16 cellular contexts compared by ENCODE assay signal in genomic region chr6:4950849-4951533, GRCh38. TPM values are rescaled to one million over a fixed set of nuclear protein-coding genes. Genes with fewer than 3 reads are reported as not detected.
DNase-seq lines count a peak whose midpoint lies in the region; ATAC-seq, FAIRE-seq and TF ChIP-seq lines count a peak whose summit lies in the region.
"Had no signal": no experiment of that assay in that cellular context is flagged by ENCODE, and none has a peak within 500 bp of the region (broad histone marks: within the 10 kb centered on the region; RNA-seq: fewer than 3 reads in every experiment).

No MANE protein-coding gene starts in this region.

- TF ChIP-seq EP300 in HepG2 (IDR thresholded peaks at IDR 0.05; ENCODE audit: low read depth in 2 of 2, low read length in 2 of 2) = no peak
- TF ChIP-seq EP300 in HepG2 (CRISPR knock-in tag; IDR thresholded peaks at IDR 0.05; ENCODE audit: borderline replicate concordance) = no peak

- no peaks in the 10 kb centered on the region for H3K9me3 Mint-ChIP-seq in type B pancreatic cell
- H3K9me3 Mint-ChIP-seq: IgD-negative memory B cell had no signal

- no peaks in the 10 kb centered on the region for H3K4me1 ChIP-seq in HepG2 (ENCODE audit: insufficient read depth, low read length)
- no peaks in the 10 kb centered on the region for H3K4me1 ChIP-seq in right lobe of liver
- no peaks in the 10 kb centered on the region for H3K4me1 ChIP-seq in RWPE2 (ENCODE audit: insufficient read depth, poor library complexity, severe bottlenecking)
- H3K4me1 ChIP-seq in hepatocyte (ENCODE audit: insufficient read depth) = no peaks in the 10 kb centered on the region
- H3K4me1 ChIP-seq: Caco-2 had no signal

- no peak for FAIRE-seq in HepG2 (lab: Jason Lieb, UNC)
- FAIRE-seq: GM12892 had no signal

- H3K4me3 Mint-ChIP-seq in type B pancreatic cell = no peak overlapping the region
- H3K4me3 Mint-ChIP-seq: IgD-negative memory B cell had no signal

- peaks cover 42% of the 10 kb centered on the region for H3K36me3 Mint-ChIP-seq in type B pancreatic cell

- DNase-seq in HepG2 (ENCODE audit: low spot score) (no peak), right lobe of liver (no peak), RWPE2 (ENCODE audit: low spot score) (no peak), hepatocyte (ENCODE audit: low spot score) (peak; percentile 70), type B pancreatic cell (ENCODE audit: extremely low spot score, unreplicated experiment) (peak; percentile 43)
- DNase-seq: AML-193, DMS79 treated with DMSO at 0.1 percent for 48 hours, GDM1, NCI-H345, Right ventricle myocardium superior had no signal

- intact Hi-C loops in HepG2 (cut with micrococcal nuclease; ENCODE audit: unreplicated experiment) (no loop called here), right lobe of liver (cut with DNase I) (no loop called here)

- no peak for ATAC-seq in HepG2
- ATAC-seq in right lobe of liver = no peak
- ATAC-seq in RWPE2 (ENCODE audit: low read depth) = peak; percentile 51; the same call in 1 of the 3 replicates
- no peak for ATAC-seq in activated CD4-positive, CD25-positive, alpha-beta regulatory T cell treated with anti-CD3 and anti-CD28 coated beads, Interleukin-2, amount 50 U/mL, for 24 hours
- ATAC-seq in HG03159 (IDR thresholded peaks at IDR 0.05; ENCODE audit: unreplicated experiment) = no peak
- ATAC-seq in HG03460 (IDR thresholded peaks at IDR 0.05; ENCODE audit: unreplicated experiment) = no peak

- no peaks in the 10 kb centered on the region for H3K9me3 ChIP-seq in HepG2 (ENCODE audit: low read length)
- H3K9me3 ChIP-seq in right lobe of liver = no peaks in the 10 kb centered on the region
- H3K9me3 ChIP-seq in RWPE2 (ENCODE audit: severe bottlenecking) = no peaks in the 10 kb centered on the region
- no peaks in the 10 kb centered on the region for H3K9me3 ChIP-seq in hepatocyte (ENCODE audit: low read depth)
- H3K9me3 ChIP-seq: Caco-2 had no signal

- no peaks in the 10 kb centered on the region for H3K9me2 ChIP-seq in hepatocyte (replicated peaks; ENCODE audit: insufficient read depth)

- H3K36me3 ChIP-seq in HepG2 (replicated peaks in 1 of 2; ENCODE audit: control insufficient read depth in 1 of 2, insufficient read depth in 2 of 2, low read length in 2 of 2) (peaks cover 10 to 47% of the 10 kb centered on the region in 2 experiments; a peak in 4 of 5 replicates), right lobe of liver (peaks cover 0 to 9% (median 0%) of the 10 kb centered on the region in 4 donors), RWPE2 (ENCODE audit: low read depth) (peaks cover 42% of the 10 kb centered on the region), hepatocyte (replicated peaks; ENCODE audit: insufficient read depth, low read depth) (no peaks in the 10 kb centered on the region)

- no peak overlapping the region for H3K27ac ChIP-seq in HepG2 (ENCODE audit: extremely low read length, insufficient read depth, low read length)
- no peak overlapping the region for H3K27ac ChIP-seq in right lobe of liver
- H3K27ac ChIP-seq in RWPE2 (ENCODE audit: poor library complexity, severe bottlenecking) = no peak overlapping the region
- peak overlapping the region; percentile 33 for H3K27ac ChIP-seq in hepatocyte

- H3K79me2 ChIP-seq in HepG2 (ENCODE audit: insufficient read depth, low read length) = no peaks in the 10 kb centered on the region
- no peaks in the 10 kb centered on the region for H3K79me2 ChIP-seq in hepatocyte

- no peaks in the 10 kb centered on the region for H4K20me1 ChIP-seq in HepG2 (ENCODE audit: insufficient read depth, low read length)
- H4K20me1 ChIP-seq in hepatocyte (ENCODE audit: insufficient read depth, poor library complexity, severe bottlenecking) = no peaks in the 10 kb centered on the region

- TF ChIP-seq POLR2A in HepG2 (IDR thresholded peaks at IDR 0.05; ENCODE audit: insufficient read depth in 1 of 2, low read depth in 2 of 2, low read length in 2 of 2) (no peak), right lobe of liver (IDR thresholded peaks at IDR 0.05) (no peak)

- no peak overlapping the region for H2AFZ ChIP-seq in HepG2 (ENCODE audit: low read length)
- no peak overlapping the region for H2AFZ ChIP-seq in hepatocyte

- H3K27me3 ChIP-seq in HepG2 (ENCODE audit: control insufficient read depth in 1 of 2, insufficient read depth in 2 of 2, low read length in 2 of 2) = no peaks in the 10 kb centered on the region
- no peaks in the 10 kb centered on the region for H3K27me3 ChIP-seq in right lobe of liver
- no peaks in the 10 kb centered on the region for H3K27me3 ChIP-seq in RWPE2 (ENCODE audit: insufficient read depth, poor library complexity, severe bottlenecking)
- H3K27me3 ChIP-seq in hepatocyte = no peaks in the 10 kb centered on the region

- TF ChIP-seq RAD21 in HepG2 (CRISPR knock-in tag; IDR thresholded peaks at IDR 0.05) = no peak

- H3K4me2 ChIP-seq in HepG2 (ENCODE audit: low read depth, low read length) = no peak overlapping the region
- H3K4me2 ChIP-seq in hepatocyte = no peak overlapping the region

- no peaks in the 10 kb centered on the region for H3K27me3 Mint-ChIP-seq in type B pancreatic cell
- H3K27me3 Mint-ChIP-seq: IgD-negative memory B cell had no signal

- no TSS peak for BruUV-seq in HepG2 (replicated peaks; lab: Mats Ljungman, UMichigan)

- H3K27ac Mint-ChIP-seq in type B pancreatic cell = no peak overlapping the region
- H3K27ac Mint-ChIP-seq: IgD-negative memory B cell had no signal

- WGBS in HepG2 (ENCODE audit: low lambda C conversion rate) = 90% methylated on average over 14 of the region's 14 CpGs
- WGBS in right lobe of liver (ENCODE audit: insufficient coverage, low coverage, low lambda C conversion rate, missing lambda C conversion rate) = 89% methylated on average over 12 of the region's 14 CpGs
- 54% methylated on average over 14 of the region's 14 CpGs for WGBS in hepatocyte (ENCODE audit: low lambda C conversion rate, missing lambda C conversion rate)

- CTCF ChIA-PET in HepG2 (lab: Yijun Ruan, JAX; ENCODE audit: low intra/inter-chr PET ratio, low total read pairs) = no interaction called here

- in situ Hi-C loops in HepG2 (cut with HindIII; ENCODE audit: extremely low pct_ligation_motif_present, low pct_unique_long_range_greater_than_20kb) = no loop called here

- H3K9ac ChIP-seq in HepG2 (ENCODE audit: insufficient read depth, low read depth, low read length) = no peak overlapping the region

- peaks cover 4% of the 10 kb centered on the region for H3K4me1 Mint-ChIP-seq in type B pancreatic cell (ENCODE audit: unreplicated experiment)
- H3K4me1 Mint-ChIP-seq: IgD-negative memory B cell had no signal

- H3K4me3 ChIP-seq in HepG2 (replicated peaks in 1 of 3; ENCODE audit: insufficient read depth in 1 of 3, low read depth in 2 of 3, low read length in 3 of 3) (no peak overlapping the region), right lobe of liver (no peak overlapping the region), RWPE2 (ENCODE audit: severe bottlenecking) (no peak overlapping the region), hepatocyte (no peak overlapping the region)

- no peak for TF ChIP-seq CTCF in HepG2 (CRISPR knock-in tag; IDR thresholded peaks at IDR 0.05)
- no peak for TF ChIP-seq CTCF in right lobe of liver (IDR thresholded peaks at IDR 0.05)
- TF ChIP-seq CTCF in RWPE2 (IDR thresholded peaks at IDR 0.05; ENCODE audit: poor library complexity, severe bottlenecking) = no peak
- no peak for TF ChIP-seq CTCF in hepatocyte (IDR thresholded peaks at IDR 0.05; ENCODE audit: poor library complexity)
- no peak for TF ChIP-seq CTCF in type B pancreatic cell (conservative IDR thresholded peaks at IDR 0.05)

- POLR2A ChIA-PET in HepG2 (lab: Yijun Ruan, JAX) = no interaction called here

TF ChIP-seq in HepG2, 621 proteins besides CTCF, POLR2A, EP300 and RAD21 (continues in another document):
- TF ChIP-seq HCFC1 (IDR thresholded peaks at IDR 0.05; ENCODE audit: low read depth, low read length) (no peak), ZFX (CRISPR knock-in tag; IDR thresholded peaks at IDR 0.05; ENCODE audit: low read depth) (no peak)

RNA-seq across cellular contexts. Expression of gene RPP40, which starts 52.8 kb away (rescaled TPM):
- total RNA-seq in HepG2 (2016; rRNA removed; fragmentation: Illumina TruSeq; extraction: Trizol) = 41.2 and 64.0 TPM in 2 replicates
- total RNA-seq in HepG2 (2016; cell fraction: cytosol; rRNA removed; fragmentation: Illumina TruSeq; extraction: Trizol; ENCODE audit: low read depth) = 6.2 and 9.4 TPM in 2 replicates
- 44.8 and 65.5 TPM in 2 replicates for total RNA-seq in HepG2 (2016; cell fraction: insoluble cytoplasmic fraction; rRNA removed; fragmentation: Illumina TruSeq; extraction: Trizol)
- 13.3 and 13.7 TPM in 2 replicates for total RNA-seq in HepG2 (2016; cell fraction: membrane; rRNA removed; fragmentation: Illumina TruSeq; extraction: Trizol)
- 22.1 and 24.0 TPM in 2 replicates for total RNA-seq in HepG2 (2016; cell fraction: nucleus; rRNA removed; fragmentation: Illumina TruSeq; extraction: Trizol)
- 18.0 and 19.4 TPM in 2 replicates for polyA plus RNA-seq in HepG2 (2011; rRNA removed)
- 7.7 and 14.3 TPM in 2 replicates for polyA plus RNA-seq in HepG2 (2011; cell fraction: cytosol; rRNA removed)
- 6.5 and 6.6 TPM in 2 replicates for polyA plus RNA-seq in HepG2 (2011; cell fraction: nucleus; rRNA removed)
- 26.7 and 29.8 TPM in 2 replicates for polyA plus RNA-seq in HepG2 (2012)
- polyA plus RNA-seq in HepG2 (2016; cell fraction: cytosol; fragmentation: Illumina TruSeq; extraction: Trizol; ENCODE audit: low read depth) = 15.4 and 17.1 TPM in 2 replicates
- polyA plus RNA-seq in HepG2 (2016; cell fraction: insoluble cytoplasmic fraction; fragmentation: Illumina TruSeq; extraction: Trizol; ENCODE audit: low read depth) = 66.0 and 77.9 TPM in 2 replicates
- 17.5 and 18.0 TPM in 2 replicates for polyA plus RNA-seq in HepG2 (2016; cell fraction: membrane; fragmentation: Illumina TruSeq; extraction: Trizol; ENCODE audit: low read depth)
- 29.6 and 31.9 TPM in 2 replicates for polyA plus RNA-seq in HepG2 (2016; cell fraction: nucleus; fragmentation: Illumina TruSeq; extraction: Trizol; ENCODE audit: insufficient read depth, low read depth)
- 9.4 and 13.4 TPM in 2 replicates for polyA minus RNA-seq in HepG2 (2011; rRNA and poly(A)+ RNA removed; ENCODE audit: low replicate concordance)
- 6.6 and 7.6 TPM in 2 replicates for polyA minus RNA-seq in HepG2 (2011; cell fraction: cytosol; rRNA and poly(A)+ RNA removed)
- polyA minus RNA-seq in HepG2 (2011; cell fraction: nucleus; rRNA and poly(A)+ RNA removed) = 24.3 and 26.1 TPM in 2 replicates
- total RNA-seq in right lobe of liver = 10 to 100 TPM in 1 of 6 experiments, 1 to 10 TPM in 5; 2.8 to 15.5 (median 5.5) TPM
- 6.3 and 24.8 TPM in 2 replicates for total RNA-seq in hepatocyte
- polyA plus RNA-seq in hepatocyte = 7.1 and 17.7 TPM in 2 replicates
- 5.6 and 9.2 TPM in 2 replicates for total RNA-seq in type B pancreatic cell (ENCODE audit: low replicate concordance)

Comparison
In these comparisons a context has a peak if more than half of its experiments do, and no peak if none do; other contexts are left out.
1. DNase-seq: peak in hepatocyte (single experiment) and type B pancreatic cell (single experiment); none in HepG2 (single experiment), right lobe of liver (0 of 3) and RWPE2 (single experiment).